In genomic region chr3:171456765-171457164, GRCh38 we compare ENCODE assay signal across 14 cellular contexts. TPM values are rescaled to one million over a fixed set of nuclear protein-coding genes. Genes with fewer than 3 reads are reported as not detected.
DNase-seq lines count a peak whose midpoint lies in the region; ATAC-seq, FAIRE-seq and TF ChIP-seq lines count a peak whose summit lies in the region.
"Had no signal": no experiment of that assay in that cellular context is flagged by ENCODE, and none has a peak within 500 bp of the region (broad histone marks: within the 10 kb centered on the region; RNA-seq: fewer than 3 reads in every experiment).

No MANE protein-coding gene starts in this region.

- no peak overlapping the region; the same call in 1 of the 2 replicates for H2BK15ac ChIP-seq in H1 (ENCODE audit: low read length)

- H3K36me3 Mint-ChIP-seq in activated naive CD4-positive, alpha-beta T cell treated with anti-CD3 and anti-CD28 coated beads for 36 hours (ENCODE audit: low read depth): no peaks in the 10 kb centered on the region

- no peak overlapping the region for H2AFZ ChIP-seq in H1 (ENCODE audit: low read length)

- no peak overlapping the region for H2BK5ac ChIP-seq in H1 (ENCODE audit: low read depth, low read length)

- H4K8ac ChIP-seq in H1 (ENCODE audit: extremely low read depth, insufficient read depth, low read length): no peak overlapping the region

- TF ChIP-seq POLR2A in NB4 (IDR thresholded peaks at IDR 0.05; ENCODE audit: extremely low read depth, insufficient read length) (no peak), H1 (IDR thresholded peaks at IDR 0.05; ENCODE audit: control extremely low read depth in 1 of 2, low read depth in 2 of 2, low read length in 2 of 2) (no peak), esophagus squamous epithelium (IDR thresholded peaks at IDR 0.05) (no peak)

- peaks cover 0 to 2% of the 10 kb centered on the region in 2 experiments for H4K20me1 ChIP-seq in H1 (replicated peaks in 1 of 2; ENCODE audit: control insufficient read depth in 1 of 2, insufficient read depth in 2 of 2, low read length in 2 of 2)

- POLR2A ChIA-PET in H1 (lab: Charles Lee; ENCODE audit: partially characterized antibody): interaction anchor here (1.2 kb wide), 1 partner anchor 16 kb away, joined by 3 read pairs; no protein-coding TSS in a partner anchor

- TF ChIP-seq EP300 in H1 (IDR thresholded peaks at IDR 0.05; ENCODE audit: borderline replicate concordance in 1 of 2, low read depth in 2 of 2, low read length in 2 of 2): no peak

- no peak overlapping the region for H2BK20ac ChIP-seq in H1 (ENCODE audit: low read length)

- FAIRE-seq in H1 (lab: Jason Lieb, UNC): no peak

- H3K27ac ChIP-seq in H1 (ENCODE audit: low read depth, low read length): no peak overlapping the region
- no peak overlapping the region for H3K27ac ChIP-seq in esophagus squamous epithelium

- H3K4me1 ChIP-seq in H1 (replicated peaks in 1 of 4; ENCODE audit: control insufficient read depth in 3 of 4, insufficient read depth in 4 of 4, low read length in 3 of 4): peaks cover 10 to 35% (median 20%) of the 10 kb centered on the region in 4 experiments; a peak in 6 of 7 replicates
- peaks cover 5 to 58% (median 9%) of the 10 kb centered on the region in 3 donors for H3K4me1 ChIP-seq in esophagus squamous epithelium

- peak overlapping the region; percentile 91 for H3K4me3 ChIP-seq in NB4 (ENCODE audit: low read depth, low read length)
- peak overlapping the region in 1 of 4 experiments; percentile 76; a peak in 1 of 8 replicates for H3K4me3 ChIP-seq in H1 (ENCODE audit: extremely low read depth in 1 of 4, insufficient read depth in 2 of 4, low read depth in 3 of 4, low read length in 4 of 4)
- peak overlapping the region; percentile 96 for H3K4me3 ChIP-seq in retinal pigment epithelial cell (ENCODE audit: low read length)
- no peak overlapping the region for H3K4me3 ChIP-seq in esophagus squamous epithelium
- H3K4me3 ChIP-seq: lung had no signal

- ATAC-seq in GM19455 (IDR thresholded peaks at IDR 0.05; ENCODE audit: unreplicated experiment): no peak
- ATAC-seq: sciatic nerve had no signal

- H3K36me3 ChIP-seq in H1 (ENCODE audit: control insufficient read depth in 2 of 4, insufficient read depth in 4 of 4, low read length in 3 of 4): no peaks in the 10 kb centered on the region
- H3K36me3 ChIP-seq in esophagus squamous epithelium: no peaks in the 10 kb centered on the region
- H3K36me3 ChIP-seq: upper lobe of left lung had no signal

- no peak overlapping the region for H2BK120ac ChIP-seq in H1 (replicated peaks; ENCODE audit: low read depth, low read length)

- H3K23ac ChIP-seq in H1 (ENCODE audit: insufficient read length): no peak overlapping the region

- 81% methylated on average over 3 of the region's 3 CpGs; no CpG with 5 or more reads in 1 of the 2 experiments for WGBS in H1 (ENCODE audit: extremely low coverage in 1 of 2, insufficient coverage in 1 of 2, insufficient read length in 1 of 2, insufficient replicate concordance in 2 of 2, low coverage in 1 of 2, low lambda C conversion rate in 2 of 2, missing lambda C conversion rate in 1 of 2), 2 experiments
- WGBS in esophagus squamous epithelium, 2 donors: 87 to 90% methylated on average over 3 of the region's 3 CpGs

- no peak overlapping the region for H3K9ac ChIP-seq in H1 (replicated peaks in 1 of 4; ENCODE audit: extremely low read depth in 1 of 4, low read depth in 3 of 4, low read length in 3 of 4)

- H3K23me2 ChIP-seq in H1 (ENCODE audit: low read depth, low read length): peaks cover 22% of the 10 kb centered on the region

- no peak for DNase-seq in activated naive CD4-positive, alpha-beta T cell treated with anti-CD3 and anti-CD28 coated beads for 36 hours
- DNase-seq in activated naive CD4-positive, alpha-beta T cell treated with Interleukin-2 at 50 U/mL for 16 hours: no peak
- DNase-seq in NB4 (ENCODE audit: low read depth): no peak
- DNase-seq in H1 (ENCODE audit: low read depth in 1 of 2, low spot score in 2 of 2): no peak
- no peak for DNase-seq in retinal pigment epithelial cell (ENCODE audit: low read depth)
- DNase-seq in esophagus squamous epithelium (lab: John Stamatoyannopoulos, UW): no peak
- DNase-seq in NCI-H1105 (lab: John Stamatoyannopoulos, UW): no peak
- DNase-seq: NCI-H2029; stimulated activated CD4-positive, alpha-beta T cell treated with anti-CD3 and anti-CD28 coated beads, Interleukin-4, amount 100 ng/mL, for 24 hours; upper lobe of left lung had no signal

- H3K9me3 ChIP-seq in H1 (ENCODE audit: insufficient read depth in 2 of 2, low read depth in 1 of 2, low read length in 1 of 2) (no peaks in the 10 kb centered on the region), esophagus squamous epithelium (no peaks in the 10 kb centered on the region)
- H3K9me3 ChIP-seq: upper lobe of left lung had no signal

- no peaks in the 10 kb centered on the region for H3K9me3 Mint-ChIP-seq in activated naive CD4-positive, alpha-beta T cell treated with anti-CD3 and anti-CD28 coated beads for 36 hours
- H3K9me3 Mint-ChIP-seq: dendritic cell treated with granulocyte-macrophage colony-stimulating factor and Interleukin-4, amounts not matched to agents 40 ng/mL and 50 ng/mL, for 4 days had no signal

- no peak overlapping the region for H3K18ac ChIP-seq in H1 (ENCODE audit: extremely low read depth, low read length)

- no peak overlapping the region for H4K91ac ChIP-seq in H1 (replicated peaks; ENCODE audit: insufficient read length, low read length)

- no peak for TF ChIP-seq RAD21 in H1 (IDR thresholded peaks at IDR 0.05 in 1 of 2, conservative IDR thresholded peaks at IDR 0.05 in 1 of 2; ENCODE audit: low read depth in 2 of 2, low read length in 2 of 2)

- TF ChIP-seq CTCF in NB4 (IDR thresholded peaks at IDR 0.05; ENCODE audit: low read depth, low read length) (no peak), H1 (IDR thresholded peaks at IDR 0.05; ENCODE audit: control extremely low read depth in 1 of 3, insufficient read depth in 1 of 3, low read depth in 1 of 3, low read length in 3 of 3) (no peak), retinal pigment epithelial cell (conservative IDR thresholded peaks at IDR 0.05; ENCODE audit: low read depth, low read length) (no peak), esophagus squamous epithelium (IDR thresholded peaks at IDR 0.05) (no peak)

- peaks cover 6 to 68% of the 10 kb centered on the region in 2 experiments for H3K79me2 ChIP-seq in H1 (ENCODE audit: control insufficient read depth in 1 of 2, insufficient read depth in 2 of 2, low read length in 2 of 2)

- no peaks in the 10 kb centered on the region for H3K79me1 ChIP-seq in H1 (ENCODE audit: low read depth, low read length)

- peaks cover 0 to 12% (median 5%) of the 10 kb centered on the region in 4 experiments; a peak in 4 of 7 replicates for H3K27me3 ChIP-seq in H1 (replicated peaks in 1 of 4; ENCODE audit: control insufficient read depth in 3 of 4, extremely low read depth in 1 of 4, insufficient read depth in 3 of 4, low read length in 3 of 4)
- peaks cover 0 to 11% (median 0%) of the 10 kb centered on the region in 4 donors for H3K27me3 ChIP-seq in esophagus squamous epithelium

- H3K27ac Mint-ChIP-seq in activated naive CD4-positive, alpha-beta T cell treated with anti-CD3 and anti-CD28 coated beads for 36 hours: no peak overlapping the region
- H3K27ac Mint-ChIP-seq: dendritic cell treated with granulocyte-macrophage colony-stimulating factor and Interleukin-4, amounts not matched to agents 40 ng/mL and 50 ng/mL, for 4 days had no signal

- peak overlapping the region; percentile 86 to 91; a peak in 2 of 4 replicates for H3K4me2 ChIP-seq in H1 (ENCODE audit: insufficient read depth in 1 of 2, low read depth in 2 of 2, low read length in 2 of 2)

- intact Hi-C loops in activated naive CD4-positive, alpha-beta T cell treated with anti-CD3 and anti-CD28 coated beads for 36 hours (cut with micrococcal nuclease): loop anchor here (5.0 to 10.0 kb wide), 3 partner anchors 109 to 1102 kb away; partner anchors contain the start of genes SKIL and TNFSF10
- intact Hi-C loops in esophagus squamous epithelium (cut with DNase I): no loop called here

- peaks cover 33% of the 10 kb centered on the region for H3K4me1 Mint-ChIP-seq in activated naive CD4-positive, alpha-beta T cell treated with anti-CD3 and anti-CD28 coated beads for 36 hours (ENCODE audit: low read depth)

- H3K27me3 Mint-ChIP-seq in activated naive CD4-positive, alpha-beta T cell treated with anti-CD3 and anti-CD28 coated beads for 36 hours (ENCODE audit: low read depth): no peaks in the 10 kb centered on the region

- no peak overlapping the region; the same call in 1 of the 2 replicates for H2BK12ac ChIP-seq in H1 (ENCODE audit: low read depth, low read length)

- peak overlapping the region; percentile 84 for H3K4me3 Mint-ChIP-seq in activated naive CD4-positive, alpha-beta T cell treated with anti-CD3 and anti-CD28 coated beads for 36 hours
- H3K4me3 Mint-ChIP-seq: dendritic cell treated with granulocyte-macrophage colony-stimulating factor and Interleukin-4, amounts not matched to agents 40 ng/mL and 50 ng/mL, for 4 days had no signal

- no peak overlapping the region for H2AK5ac ChIP-seq in H1 (ENCODE audit: low read depth, low read length)

- no peak overlapping the region for H3K56ac ChIP-seq in H1 (replicated peaks; ENCODE audit: insufficient read length, low read depth, low read length)

- CTCF ChIA-PET in activated naive CD4-positive, alpha-beta T cell treated with anti-CD3 and anti-CD28 coated beads for 36 hours (lab: Charles Lee): interaction anchor here (0.7 to 1.1 kb wide), 2 partner anchors 28 to 294 kb away, joined by 4 to 5 read pairs; no protein-coding TSS in a partner anchor
- CTCF ChIA-PET in H1 (lab: Charles Lee; ENCODE audit: partially characterized antibody): interaction anchor here (1.0 to 1.5 kb wide), 3 partner anchors 14 to 270 kb away, joined by 3 read pairs; no protein-coding TSS in a partner anchor

- no peak overlapping the region for H3K14ac ChIP-seq in H1 (ENCODE audit: insufficient read length)

- no peak overlapping the region for H3K4ac ChIP-seq in H1 (replicated peaks; ENCODE audit: insufficient read length, low read depth, low read length)

- no peak overlapping the region for H4K5ac ChIP-seq in H1 (ENCODE audit: insufficient read length, low read depth, low read length)

TF ChIP-seq in H1, 55 proteins besides CTCF, POLR2A, EP300 and RAD21 (continues in another document):
- TF ChIP-seq RNF2 (IDR thresholded peaks at IDR 0.05; ENCODE audit: borderline replicate concordance, low read depth, low read length, missing control alignments, poor library complexity, severe bottlenecking): no peak

RNA-seq across cellular contexts. Expression of gene TNIK, which starts 3.4 kb away (rescaled TPM):
- 10 to 100 TPM; 27.0 to 28.8 TPM for total RNA-seq in activated naive CD4-positive, alpha-beta T cell treated with anti-CD3 and anti-CD28 coated beads for 36 hours
- 42.0 and 46.8 TPM in 2 replicates for total RNA-seq in H1 (2021; fragmentation: NEBNext Ultra II Directional; extraction: Animal tissue kit (Norgen Biotek cat#: 25700))
- polyA plus RNA-seq in H1 (2011; rRNA removed): 7.4 and 8.0 TPM in 2 replicates
- 10.7 TPM for polyA plus RNA-seq in H1 (2011; cell fraction: cytosol; rRNA removed)
- polyA plus RNA-seq in H1 (2011; cell fraction: nucleus; rRNA removed): 18.1 TPM
- 16.8 to 23.1 TPM (median 21.9 TPM) in 4 replicates for polyA plus RNA-seq in H1 (2012, experiment 1 of 2)
- 3.9 TPM for polyA plus RNA-seq in H1 (2012, experiment 2 of 2)
- 29.1 TPM for polyA plus RNA-seq in H1 (2013, experiment 1 of 2)
- 27.4 TPM for polyA plus RNA-seq in H1 (2013, experiment 2 of 2)
- 19.4 and 27.7 TPM in 2 replicates for polyA minus RNA-seq in H1 (2011; rRNA and poly(A)+ RNA removed)
- polyA minus RNA-seq in H1 (2011; cell fraction: cytosol; rRNA and poly(A)+ RNA removed): 15.3 TPM
- polyA minus RNA-seq in H1 (2011; cell fraction: nucleus; rRNA and poly(A)+ RNA removed): 39.4 TPM
- 10 to 100 TPM in 1 of 4 donors, 1 to 10 TPM in 3; 2.2 to 11.6 (median 4.7) TPM for total RNA-seq in esophagus squamous epithelium

Comparison
In these comparisons a context has a peak if more than half of its experiments do, and no peak if none do; other contexts are left out.
1. H3K4me3 ChIP-seq: peak in NB4 (single experiment) and retinal pigment epithelial cell (single experiment); none in esophagus squamous epithelium (0 of 4).